In the genomic region with DNA sequence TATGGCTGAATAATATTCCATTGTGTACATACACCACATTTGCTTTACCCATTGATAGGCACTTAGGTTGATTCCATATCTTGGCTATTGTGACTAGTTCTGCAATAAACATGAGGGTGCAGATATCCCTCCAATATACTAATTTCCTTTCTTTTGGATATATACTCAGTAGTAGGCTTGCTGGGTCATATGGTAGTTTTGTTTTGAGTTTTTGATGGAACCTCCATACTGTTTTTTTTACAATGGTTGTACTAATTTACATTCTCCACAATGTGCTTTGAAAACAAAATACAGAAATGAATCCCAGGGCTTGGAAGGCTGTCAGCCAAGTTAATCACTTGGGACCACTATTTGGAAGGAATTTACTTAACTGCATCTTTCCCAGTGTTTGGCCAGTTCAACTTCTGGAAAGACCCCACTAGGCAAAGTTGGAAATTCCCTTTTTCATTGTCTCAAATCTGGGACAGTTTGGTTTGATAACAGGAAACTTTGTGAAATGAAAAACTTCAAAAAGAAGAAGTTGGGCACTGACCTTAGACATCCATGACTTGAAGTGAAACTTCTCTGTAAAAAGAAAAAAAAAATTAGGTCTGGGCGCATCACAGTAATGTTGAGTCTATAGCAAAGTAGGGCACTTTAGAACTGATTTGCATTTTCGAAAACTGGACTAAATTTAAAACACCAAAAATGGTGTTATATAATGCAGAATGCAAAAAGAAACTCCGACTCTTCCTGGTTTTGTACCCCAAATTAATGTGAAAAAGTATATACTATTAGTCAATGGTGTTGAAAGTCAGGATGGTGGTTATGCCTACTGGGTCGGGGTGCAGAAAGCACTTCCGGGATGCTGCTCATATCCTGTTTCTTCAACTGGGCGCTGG, we compare ENCODE assay signal across 1 cellular context.
TF ChIP-seq lines count a peak whose summit lies in the region.

No MANE protein-coding gene starts in this region.

TF ChIP-seq in HepG2, 621 proteins besides CTCF, POLR2A, EP300 and RAD21 (continued from another document):
- TF ChIP-seq, protein P1, sequence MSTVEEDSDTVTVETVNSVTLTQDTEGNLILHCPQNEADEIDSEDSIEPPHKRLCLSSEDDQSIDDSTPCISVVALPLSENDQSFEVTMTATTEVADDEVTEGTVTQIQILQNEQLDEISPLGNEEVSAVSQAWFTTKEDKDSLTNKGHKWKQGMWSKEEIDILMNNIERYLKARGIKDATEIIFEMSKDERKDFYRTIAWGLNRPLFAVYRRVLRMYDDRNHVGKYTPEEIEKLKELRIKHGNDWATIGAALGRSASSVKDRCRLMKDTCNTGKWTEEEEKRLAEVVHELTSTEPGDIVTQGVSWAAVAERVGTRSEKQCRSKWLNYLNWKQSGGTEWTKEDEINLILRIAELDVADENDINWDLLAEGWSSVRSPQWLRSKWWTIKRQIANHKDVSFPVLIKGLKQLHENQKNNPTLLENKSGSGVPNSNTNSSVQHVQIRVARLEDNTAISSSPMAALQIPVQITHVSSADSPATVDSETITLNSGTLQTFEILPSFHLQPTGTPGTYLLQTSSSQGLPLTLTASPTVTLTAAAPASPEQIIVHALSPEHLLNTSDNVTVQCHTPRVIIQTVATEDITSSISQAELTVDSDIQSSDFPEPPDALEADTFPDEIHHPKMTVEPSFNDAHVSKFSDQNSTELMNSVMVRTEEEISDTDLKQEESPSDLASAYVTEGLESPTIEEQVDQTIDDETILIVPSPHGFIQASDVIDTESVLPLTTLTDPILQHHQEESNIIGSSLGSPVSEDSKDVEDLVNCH (CRISPR knock-in tag; IDR thresholded peaks at IDR 0.05), result no peak
- TF ChIP-seq, protein P2, sequence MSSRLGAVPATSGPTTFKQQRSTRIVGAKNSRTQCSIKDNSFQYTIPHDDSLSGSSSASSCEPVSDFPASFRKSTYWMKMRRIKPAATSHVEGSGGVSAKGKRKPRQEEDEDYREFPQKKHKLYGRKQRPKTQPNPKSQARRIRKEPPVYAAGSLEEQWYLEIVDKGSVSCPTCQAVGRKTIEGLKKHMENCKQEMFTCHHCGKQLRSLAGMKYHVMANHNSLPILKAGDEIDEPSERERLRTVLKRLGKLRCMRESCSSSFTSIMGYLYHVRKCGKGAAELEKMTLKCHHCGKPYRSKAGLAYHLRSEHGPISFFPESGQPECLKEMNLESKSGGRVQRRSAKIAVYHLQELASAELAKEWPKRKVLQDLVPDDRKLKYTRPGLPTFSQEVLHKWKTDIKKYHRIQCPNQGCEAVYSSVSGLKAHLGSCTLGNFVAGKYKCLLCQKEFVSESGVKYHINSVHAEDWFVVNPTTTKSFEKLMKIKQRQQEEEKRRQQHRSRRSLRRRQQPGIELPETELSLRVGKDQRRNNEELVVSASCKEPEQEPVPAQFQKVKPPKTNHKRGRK (CRISPR knock-in tag; IDR thresholded peaks at IDR 0.05), result no peak
TF ChIP-seq in HepG2: peak in this region for 0.
